In genomic region chr3:33451994-33452393, GRCh38 we compare ENCODE assay signal across 4 cellular contexts. TPM values are rescaled to one million over a fixed set of nuclear protein-coding genes. Genes with fewer than 3 reads are reported as not detected.
DNase-seq lines count a peak whose midpoint lies in the region; ATAC-seq, FAIRE-seq and TF ChIP-seq lines count a peak whose summit lies in the region.
"Not testable (repeated sequence)": the region's sequence is repeated elsewhere in the genome, so short reads cannot be mapped to it uniquely, and the experiment has no call there.

No MANE protein-coding gene starts in this region.

- not testable (repeated sequence) for H3K4me3 Mint-ChIP-seq in activated CD8-positive, alpha-beta T cell treated with anti-CD3 and anti-CD28 coated beads, Interleukin-2, amount 10 ng/mL, durations not matched to agents 7 days and 5 days; nephron progenitor cell

- H3K4me3 ChIP-seq in PC-9, K562: not testable (repeated sequence)

- peak overlapping the region; percentile 20 for H3K27ac Mint-ChIP-seq in activated CD8-positive, alpha-beta T cell treated with anti-CD3 and anti-CD28 coated beads, Interleukin-2, amount 10 ng/mL, durations not matched to agents 7 days and 5 days
- peak overlapping the region; percentile 2 for H3K27ac Mint-ChIP-seq in nephron progenitor cell

- POLR2A ChIA-PET in PC-9 (lab: Charles Lee; ENCODE audit: unreplicated experiment) (interaction anchor here (0.7 kb wide), 1 partner anchor 25 kb away, joined by 3 read pairs; no protein-coding TSS in a partner anchor), K562 (lab: Yijun Ruan, JAX) (interaction anchor here (1.2 kb wide), 1 partner anchor 11 kb away, joined by 6 read pairs; the partner anchor contains the start of gene UBP1)
- POLR2A ChIA-PET in activated CD8-positive, alpha-beta T cell treated with anti-CD3 and anti-CD28 coated beads, Interleukin-2, amount 10 ng/mL, durations not matched to agents 7 days and 5 days (lab: Charles Lee): not testable (repeated sequence)

- not testable (repeated sequence) for H3K27ac ChIP-seq in PC-9; K562 (ENCODE audit: extremely low read depth, low read depth, low read length)

- H3K36me3 Mint-ChIP-seq in activated CD8-positive, alpha-beta T cell treated with anti-CD3 and anti-CD28 coated beads, Interleukin-2, amount 10 ng/mL, durations not matched to agents 7 days and 5 days (ENCODE audit: low read depth): peaks cover 11% of the 10 kb centered on the region
- H3K36me3 Mint-ChIP-seq in nephron progenitor cell (ENCODE audit: low read depth): peaks cover 74% of the 10 kb centered on the region

- 0 out of 2 replicates have a peak overlapping the region, but pooled peaks have one; percentile 47 for H3K4me2 ChIP-seq in PC-9
- not testable (repeated sequence) for H3K4me2 ChIP-seq in K562 (ENCODE audit: insufficient read depth, low read length)

- not testable (repeated sequence) for TF ChIP-seq POLR2A in K562 (conservative IDR thresholded peaks at IDR 0.05)

- not testable (repeated sequence) for H3K9me3 Mint-ChIP-seq in activated CD8-positive, alpha-beta T cell treated with anti-CD3 and anti-CD28 coated beads, Interleukin-2, amount 10 ng/mL, durations not matched to agents 7 days and 5 days (ENCODE audit: insufficient read depth)
- H3K9me3 Mint-ChIP-seq in nephron progenitor cell: peaks cover 41% of the 10 kb centered on the region

- in situ Hi-C loops in K562 (cut with MboI): not testable (repeated sequence)

- H3K4me1 Mint-ChIP-seq in activated CD8-positive, alpha-beta T cell treated with anti-CD3 and anti-CD28 coated beads, Interleukin-2, amount 10 ng/mL, durations not matched to agents 7 days and 5 days (ENCODE audit: low read depth): not testable (repeated sequence)
- peaks cover 20% of the 10 kb centered on the region for H3K4me1 Mint-ChIP-seq in nephron progenitor cell

- H3K36me3 ChIP-seq in PC-9 (ENCODE audit: low read depth); K562 (ENCODE audit: control insufficient read depth, insufficient read depth, low read length): not testable (repeated sequence)

- H3K9me2 ChIP-seq in PC-9 (ENCODE audit: insufficient read depth): not testable (repeated sequence)

- H3K27me3 Mint-ChIP-seq in activated CD8-positive, alpha-beta T cell treated with anti-CD3 and anti-CD28 coated beads, Interleukin-2, amount 10 ng/mL, durations not matched to agents 7 days and 5 days (ENCODE audit: low read depth); nephron progenitor cell (ENCODE audit: low read depth, poor library complexity): not testable (repeated sequence)

- CTCF ChIA-PET in PC-9 (lab: Charles Lee); activated CD8-positive, alpha-beta T cell treated with anti-CD3 and anti-CD28 coated beads, Interleukin-2, amount 10 ng/mL, durations not matched to agents 7 days and 5 days (lab: Charles Lee); K562 (lab: Yijun Ruan, JAX; ENCODE audit: low intra/inter-chr PET ratio): not testable (repeated sequence)

- FAIRE-seq in K562 (lab: Jason Lieb, UNC): not testable (repeated sequence)

- intact Hi-C loops in PC-9 (cut with micrococcal nuclease; ENCODE audit: unreplicated experiment); K562 (cut with micrococcal nuclease): not testable (repeated sequence)

- H3K9me3 ChIP-seq in PC-9 (ENCODE audit: insufficient read depth, low read depth); K562 (replicated peaks; ENCODE audit: control insufficient read depth, insufficient read depth, low read depth, low read length): not testable (repeated sequence)

- TF ChIP-seq RAD21 in K562 (CRISPR knock-in tag; conservative IDR thresholded peaks at IDR 0.05 in 1 of 2, IDR thresholded peaks at IDR 0.05 in 1 of 2): not testable (repeated sequence)

- H4K20me1 ChIP-seq in PC-9 (ENCODE audit: insufficient read depth); K562 (replicated peaks; ENCODE audit: control insufficient read depth, insufficient read depth, low read length): not testable (repeated sequence)

- TF ChIP-seq EP300 in K562 (IDR thresholded peaks at IDR 0.05; ENCODE audit: low read length): not testable (repeated sequence)

- WGBS in K562 (ENCODE audit: insufficient coverage, low coverage, missing lambda C conversion rate): 7% methylated on average over 1 of the region's 1 CpG

- TF ChIP-seq CTCF in PC-9 (conservative IDR thresholded peaks at IDR 0.05); K562 (IDR thresholded peaks at IDR 0.05 in 2 of 3, conservative IDR thresholded peaks at IDR 0.05 in 1 of 3; ENCODE audit: insufficient read depth in 2 of 3, low read depth in 1 of 3, low read length in 3 of 3); nephron progenitor cell (IDR thresholded peaks at IDR 0.05): not testable (repeated sequence)

- not testable (repeated sequence) for ATAC-seq in activated CD8-positive, alpha-beta T cell treated with anti-CD3 and anti-CD28 coated beads, Interleukin-2, amount 10 ng/mL, durations not matched to agents 7 days and 5 days; K562

- BruUV-seq in PC-9 (replicated peaks; lab: Mats Ljungman, UMichigan); K562 (replicated peaks; lab: Mats Ljungman, UMichigan): not testable (repeated sequence)

- H3K27me3 ChIP-seq in PC-9 (ENCODE audit: insufficient read depth, low read depth); K562 (ENCODE audit: control insufficient read depth in 2 of 2, insufficient read depth in 2 of 2, low read length in 2 of 2): not testable (repeated sequence)

- not testable (repeated sequence) for H3K9me1 ChIP-seq in K562 (ENCODE audit: control insufficient read depth, insufficient read depth, low read length)

- H3K9ac ChIP-seq in K562 (ENCODE audit: insufficient read depth in 1 of 2, low read depth in 2 of 2, low read length in 2 of 2): not testable (repeated sequence)

- not testable (repeated sequence) for H2AFZ ChIP-seq in PC-9
- H2AFZ ChIP-seq in K562 (ENCODE audit: low read depth, low read length): peak overlapping the region; percentile 62; the same call in 1 of the 2 replicates

- DNase-seq in PC-9; activated CD8-positive, alpha-beta T cell treated with anti-CD3 and anti-CD28 coated beads, Interleukin-2, amount 10 ng/mL, durations not matched to agents 7 days and 5 days; K562 (ENCODE audit: extremely low read depth in 1 of 4, low spot score in 3 of 4); nephron progenitor cell: not testable (repeated sequence)

- H3F3A ChIP-seq in PC-9 (ENCODE audit: insufficient read depth, low read depth): not testable (repeated sequence)

- not testable (repeated sequence) for H3K4me1 ChIP-seq in PC-9 (replicated peaks; ENCODE audit: insufficient read depth); K562 (replicated peaks in 1 of 2; ENCODE audit: control insufficient read depth in 2 of 2, insufficient read depth in 2 of 2, low read length in 2 of 2)

- H3K79me2 ChIP-seq in PC-9 (ENCODE audit: low read depth); K562 (ENCODE audit: control insufficient read depth, insufficient read depth, low read length): not testable (repeated sequence)

TF ChIP-seq in K562, 482 proteins besides CTCF, POLR2A, EP300 and RAD21 (continues in another document):
- TF ChIP-seq, protein P1, sequence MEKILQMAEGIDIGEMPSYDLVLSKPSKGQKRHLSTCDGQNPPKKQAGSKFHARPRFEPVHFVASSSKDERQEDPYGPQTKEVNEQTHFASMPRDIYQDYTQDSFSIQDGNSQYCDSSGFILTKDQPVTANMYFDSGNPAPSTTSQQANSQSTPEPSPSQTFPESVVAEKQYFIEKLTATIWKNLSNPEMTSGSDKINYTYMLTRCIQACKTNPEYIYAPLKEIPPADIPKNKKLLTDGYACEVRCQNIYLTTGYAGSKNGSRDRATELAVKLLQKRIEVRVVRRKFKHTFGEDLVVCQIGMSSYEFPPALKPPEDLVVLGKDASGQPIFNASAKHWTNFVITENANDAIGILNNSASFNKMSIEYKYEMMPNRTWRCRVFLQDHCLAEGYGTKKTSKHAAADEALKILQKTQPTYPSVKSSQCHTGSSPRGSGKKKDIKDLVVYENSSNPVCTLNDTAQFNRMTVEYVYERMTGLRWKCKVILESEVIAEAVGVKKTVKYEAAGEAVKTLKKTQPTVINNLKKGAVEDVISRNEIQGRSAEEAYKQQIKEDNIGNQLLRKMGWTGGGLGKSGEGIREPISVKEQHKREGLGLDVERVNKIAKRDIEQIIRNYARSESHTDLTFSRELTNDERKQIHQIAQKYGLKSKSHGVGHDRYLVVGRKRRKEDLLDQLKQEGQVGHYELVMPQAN (IDR thresholded peaks at IDR 0.05; ENCODE audit: borderline replicate concordance): 0 out of 2 replicates have a peak, but pooled peaks have one; percentile 47
- peak; percentile 20 for TF ChIP-seq ASH1L (IDR thresholded peaks at IDR 0.05; ENCODE audit: borderline replicate concordance, low read depth, partially characterized antibody)
- peak; percentile 85; the same call in 1 of the 2 replicates for TF ChIP-seq TSC22D4 (tag; IDR thresholded peaks at IDR 0.05)

RNA-seq across cellular contexts. Expression of gene UBP1, which starts 11.8 kb away (rescaled TPM):
- total RNA-seq in PC-9 (2021) (47.9 and 50.4 TPM in 2 replicates), K562 (2014; rRNA removed) (46.6 and 56.7 TPM in 2 replicates), K562 (2014; rRNA removed; fragmentation: Illumina TruSeq; extraction: Trizol) (64.0 and 66.0 TPM in 2 replicates), K562 (2015; rRNA removed; fragmentation: Illumina TruSeq; extraction: Trizol) (78.5 and 85.2 TPM in 2 replicates), K562 (2021) (79.6 and 81.0 TPM in 2 replicates)
- 10 to 100 TPM; 61.9 to 64.6 TPM for total RNA-seq in activated CD8-positive, alpha-beta T cell treated with anti-CD3 and anti-CD28 coated beads, Interleukin-2, amount 10 ng/mL, durations not matched to agents 7 days and 5 days
- total RNA-seq in K562 (2011; cell fraction: chromatin; rRNA removed; ENCODE audit: low replicate concordance): 238 and 355 TPM in 2 replicates
- 95.6 and 112 TPM in 2 replicates for total RNA-seq in K562 (2011; cell fraction: nucleolus; rRNA removed)
- 131 and 137 TPM in 2 replicates for total RNA-seq in K562 (2011; cell fraction: nucleoplasm; rRNA removed)
- polyA plus RNA-seq in K562 (2011; rRNA removed) (111 and 139 TPM in 2 replicates), K562 (2014; fragmentation: Illumina TruSeq; extraction: Trizol) (117 and 143 TPM in 2 replicates), K562 (2014; fragmentation: Nextera tagmentation; extraction: Ambion mirVana) (10 to 100 TPM; 13.6 to 17.4 TPM), K562 (2014; rRNA removed) (87.5 and 109 TPM in 2 replicates)
- 33.3 and 46.7 TPM in 2 replicates for polyA plus RNA-seq in K562 (2011; cell fraction: cytosol; rRNA removed)
- polyA plus RNA-seq in K562 (2011; cell fraction: nucleus; rRNA removed): 222 and 235 TPM in 2 replicates
- polyA plus RNA-seq in K562 (2012): 42.8 and 72.4 TPM in 2 replicates
- 143 and 157 TPM in 2 replicates for polyA minus RNA-seq in K562 (2011; rRNA and poly(A)+ RNA removed)
- 43.0 and 60.2 TPM in 2 replicates for polyA minus RNA-seq in K562 (2011; cell fraction: cytosol; rRNA and poly(A)+ RNA removed)
- 75.7 and 104 TPM in 2 replicates for polyA minus RNA-seq in K562 (2011; cell fraction: nucleus; rRNA and poly(A)+ RNA removed)
